Comparison of ENCODE assay signal across 9 cellular contexts in the genomic region with DNA sequence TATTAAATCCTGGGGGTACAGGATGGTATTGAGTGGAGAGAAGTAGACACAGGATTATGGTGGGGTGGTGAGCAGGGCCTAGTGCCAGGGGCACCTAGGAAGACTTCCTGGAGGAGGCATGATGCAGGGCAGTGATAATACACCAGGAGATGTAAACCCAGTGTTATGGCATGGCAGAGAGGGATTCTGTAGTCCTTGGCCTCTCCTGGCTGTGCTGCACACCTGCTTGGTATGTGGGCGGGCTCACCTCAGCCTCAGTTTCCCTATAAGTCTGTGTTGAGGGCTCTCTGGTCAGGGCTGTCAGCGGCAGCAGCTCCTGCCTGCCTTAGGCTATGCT. TPM values are rescaled to one million over a fixed set of nuclear protein-coding genes. Genes with fewer than 3 reads are reported as not detected.
DNase-seq lines count a peak whose midpoint lies in the region; ATAC-seq and TF ChIP-seq lines count a peak whose summit lies in the region.
"Had no signal": no experiment of that assay in that cellular context is flagged by ENCODE, and none has a peak within 500 bp of the region (broad histone marks: within the 10 kb centered on the region; RNA-seq: fewer than 3 reads in every experiment).

No MANE protein-coding gene starts in this region.

- H2AFZ ChIP-seq in KMS-11 (ENCODE audit: low read depth): no peak overlapping the region

- no peak overlapping the region for H3K18ac ChIP-seq in mesendoderm (ENCODE audit: low read length)

- H4K20me1 ChIP-seq in KMS-11 (ENCODE audit: insufficient read depth): peaks cover 7% of the 10 kb centered on the region

- peaks cover 34% of the 10 kb centered on the region for H3K79me1 ChIP-seq in mesendoderm (ENCODE audit: low read length)

- H3K9ac ChIP-seq in KMS-11 (no peak overlapping the region), mesendoderm (ENCODE audit: low read length) (no peak overlapping the region)

- peaks cover 0 to 53% (median 29%) of the 10 kb centered on the region in 4 donors for H3K4me1 Mint-ChIP-seq in CD4-positive, CD25-positive, alpha-beta regulatory T cell
- peaks cover 46% of the 10 kb centered on the region for H3K4me1 Mint-ChIP-seq in nephron progenitor cell

- WGBS in mesendoderm (ENCODE audit: extremely low coverage, insufficient coverage, low lambda C conversion rate): no CpG with 5 or more reads among the region's 2 CpGs

- no peak overlapping the region for H3K23ac ChIP-seq in mesendoderm (ENCODE audit: low read length)

- no peaks in the 10 kb centered on the region for H3K9me3 Mint-ChIP-seq in CD4-positive, CD25-positive, alpha-beta regulatory T cell
- H3K9me3 Mint-ChIP-seq in nephron progenitor cell: no peaks in the 10 kb centered on the region

- no peak overlapping the region for H4K8ac ChIP-seq in mesendoderm (ENCODE audit: low read depth, low read length)

- no peak for TF ChIP-seq POLR2A in breast epithelium (IDR thresholded peaks at IDR 0.05)

- no peak for DNase-seq in CD4-positive, CD25-positive, alpha-beta regulatory T cell
- no peak for DNase-seq in breast epithelium (ENCODE audit: low spot score in 2 of 2)
- no peak for DNase-seq in nephron progenitor cell
- no peak for DNase-seq in mesendoderm
- no peak for DNase-seq in putamen (ENCODE audit: low spot score)
- no peak for DNase-seq in SKM-1 (lab: John Stamatoyannopoulos, UW; ENCODE audit: unreplicated experiment)

- no peak overlapping the region for H3K27ac ChIP-seq in CD4-positive, CD25-positive, alpha-beta regulatory T cell (ENCODE audit: insufficient read depth, low read length, poor library complexity, severe bottlenecking)
- no peak overlapping the region for H3K27ac ChIP-seq in KMS-11
- H3K27ac ChIP-seq in breast epithelium: peak overlapping the region; percentile 63 to 82
- H3K27ac ChIP-seq in mesendoderm (ENCODE audit: low read depth, low read length): no peak overlapping the region

- H3K4me2 ChIP-seq in KMS-11 (peak overlapping the region; percentile 95; the same call in 1 of the 2 replicates), mesendoderm (ENCODE audit: low read length) (no peak overlapping the region)

- no peak overlapping the region for H2BK120ac ChIP-seq in mesendoderm (ENCODE audit: low read depth, low read length)

- no peak overlapping the region for H2BK15ac ChIP-seq in mesendoderm (replicated peaks; ENCODE audit: low read depth)

- no peaks in the 10 kb centered on the region for H3K27me3 ChIP-seq in CD4-positive, CD25-positive, alpha-beta regulatory T cell (ENCODE audit: control insufficient read depth, insufficient read depth, low read length)
- H3K27me3 ChIP-seq in KMS-11 (ENCODE audit: insufficient read depth, low read depth) (no peaks in the 10 kb centered on the region), breast epithelium (no peaks in the 10 kb centered on the region), mesendoderm (ENCODE audit: insufficient read depth, low read length, poor library complexity) (no peaks in the 10 kb centered on the region)

- peaks cover 3% of the 10 kb centered on the region for H3K36me3 Mint-ChIP-seq in CD4-positive, CD25-positive, alpha-beta regulatory T cell
- peaks cover 6% of the 10 kb centered on the region for H3K36me3 Mint-ChIP-seq in nephron progenitor cell (ENCODE audit: low read depth)

- no peak overlapping the region for H2BK5ac ChIP-seq in mesendoderm (ENCODE audit: low read length)

- peak overlapping the region; percentile 68 to 88 (median 84) for H3K4me3 Mint-ChIP-seq in CD4-positive, CD25-positive, alpha-beta regulatory T cell
- peak overlapping the region; percentile 86 for H3K4me3 Mint-ChIP-seq in nephron progenitor cell

- peak overlapping the region in 2 of 3 donors; percentile 21 to 86 for H3K27ac Mint-ChIP-seq in CD4-positive, CD25-positive, alpha-beta regulatory T cell
- H3K27ac Mint-ChIP-seq in nephron progenitor cell: no peak overlapping the region

- H3K4me1 ChIP-seq in CD4-positive, CD25-positive, alpha-beta regulatory T cell (ENCODE audit: control insufficient read depth, insufficient read depth, low read length, poor library complexity, severe bottlenecking): peaks cover 29% of the 10 kb centered on the region
- H3K4me1 ChIP-seq in KMS-11 (ENCODE audit: low read depth, poor library complexity, severe bottlenecking) (peaks cover 22% of the 10 kb centered on the region), breast epithelium (peaks cover 4 to 17% of the 10 kb centered on the region in 2 donors), mesendoderm (ENCODE audit: control insufficient read depth, low read depth, low read length) (peaks cover 4% of the 10 kb centered on the region)

- H3K27me3 Mint-ChIP-seq in CD4-positive, CD25-positive, alpha-beta regulatory T cell: no peaks in the 10 kb centered on the region
- H3K27me3 Mint-ChIP-seq in nephron progenitor cell (ENCODE audit: low read depth, poor library complexity): no peaks in the 10 kb centered on the region

- TF ChIP-seq CTCF in KMS-11 (conservative IDR thresholded peaks at IDR 0.05; ENCODE audit: low read depth, low read length): no peak
- TF ChIP-seq CTCF in breast epithelium (IDR thresholded peaks at IDR 0.05): no peak
- no peak for TF ChIP-seq CTCF in nephron progenitor cell (IDR thresholded peaks at IDR 0.05)

- no peak overlapping the region for H4K5ac ChIP-seq in mesendoderm (ENCODE audit: low read length)

- intact Hi-C loops in breast epithelium (cut with DNase I; ENCODE audit: low total_unique reads): no loop called here

- no peaks in the 10 kb centered on the region for H3K36me3 ChIP-seq in CD4-positive, CD25-positive, alpha-beta regulatory T cell (ENCODE audit: control insufficient read depth, insufficient read depth, low read length)
- H3K36me3 ChIP-seq in KMS-11 (ENCODE audit: insufficient read depth): no peaks in the 10 kb centered on the region
- no peaks in the 10 kb centered on the region for H3K36me3 ChIP-seq in breast epithelium
- H3K36me3 ChIP-seq in mesendoderm (ENCODE audit: control insufficient read depth, insufficient read depth, low read length): no peaks in the 10 kb centered on the region

- no peak overlapping the region for H3K56ac ChIP-seq in mesendoderm (ENCODE audit: low read length)

- H3K4ac ChIP-seq in mesendoderm (ENCODE audit: low read depth, low read length): no peak overlapping the region

- H3K9me3 ChIP-seq in CD4-positive, CD25-positive, alpha-beta regulatory T cell (ENCODE audit: control insufficient read depth in 2 of 2, low read length in 2 of 2): no peaks in the 10 kb centered on the region
- no peaks in the 10 kb centered on the region for H3K9me3 ChIP-seq in breast epithelium

- ATAC-seq in CD4-positive, CD25-positive, alpha-beta regulatory T cell (ENCODE audit: low read depth in 2 of 2): no peak
- no peak for ATAC-seq in GM21367 (IDR thresholded peaks at IDR 0.05; ENCODE audit: unreplicated experiment)
- ATAC-seq: esophagus mucosa had no signal

- no peak overlapping the region for H2AK5ac ChIP-seq in mesendoderm (ENCODE audit: low read length)

- H3K79me2 ChIP-seq in KMS-11 (ENCODE audit: insufficient read depth, low read depth): peaks cover 49% of the 10 kb centered on the region
- peaks cover 43% of the 10 kb centered on the region for H3K79me2 ChIP-seq in mesendoderm (ENCODE audit: control insufficient read depth, insufficient read depth, low read length)

- H3K4me3 ChIP-seq in CD4-positive, CD25-positive, alpha-beta regulatory T cell (ENCODE audit: low read depth, low read length): peak overlapping the region; percentile 76
- H3K4me3 ChIP-seq in KMS-11 (IDR thresholded peaks at IDR 0.05; ENCODE audit: insufficient read depth, low read depth, low read length) (no peak overlapping the region), breast epithelium (peak overlapping the region in 1 of 3 donors; percentile 1), mesendoderm (ENCODE audit: low read length) (no peak overlapping the region)

RNA-seq across cellular contexts. Expression of a gene that starts 2.2 kb away (rescaled TPM):
- 2.0 TPM for total RNA-seq in CD4-positive, CD25-positive, alpha-beta regulatory T cell
- polyA plus RNA-seq in CD4-positive, CD25-positive, alpha-beta regulatory T cell: 1 to 10 TPM; 1.1 to 5.8 (median 3.4) TPM
- 1 to 10 TPM; 4.2 to 6.9 (median 4.2) TPM for total RNA-seq in breast epithelium
- 20.0 TPM for polyA plus RNA-seq in mesendoderm (2013, experiment 1 of 2)
- 20.2 TPM for polyA plus RNA-seq in mesendoderm (2013, experiment 2 of 2)

RNA-seq across cellular contexts. Expression of a gene that starts 14.8 kb away (rescaled TPM):
- total RNA-seq in CD4-positive, CD25-positive, alpha-beta regulatory T cell: 209 TPM
- 100 to 1,000 TPM; 321 to 829 (median 545) TPM for polyA plus RNA-seq in CD4-positive, CD25-positive, alpha-beta regulatory T cell
- total RNA-seq in breast epithelium: 1,000 to 10,000 TPM in 1 of 3 donors, 100 to 1,000 TPM in 2; 621 to 2,412 (median 641) TPM
- polyA plus RNA-seq in mesendoderm (2013, experiment 1 of 2): 18.5 TPM
- 18.7 TPM for polyA plus RNA-seq in mesendoderm (2013, experiment 2 of 2)

RNA-seq across cellular contexts. Expression of a gene that starts 21.2 kb away (rescaled TPM):
- 126 TPM for total RNA-seq in CD4-positive, CD25-positive, alpha-beta regulatory T cell
- polyA plus RNA-seq in CD4-positive, CD25-positive, alpha-beta regulatory T cell: 10 to 100 TPM; 10.1 to 17.8 (median 16.2) TPM
- total RNA-seq in breast epithelium: 1 to 10 TPM; 3.8 to 8.8 (median 7.3) TPM
- polyA plus RNA-seq in mesendoderm (2013, experiment 1 of 2): 19.3 TPM
- 19.6 TPM for polyA plus RNA-seq in mesendoderm (2013, experiment 2 of 2)

RNA-seq across cellular contexts. Expression of a gene that starts 25.5 kb away (rescaled TPM):
- 38.2 TPM for total RNA-seq in CD4-positive, CD25-positive, alpha-beta regulatory T cell
- polyA plus RNA-seq in CD4-positive, CD25-positive, alpha-beta regulatory T cell: 10 to 100 TPM; 33.7 to 46.9 (median 41.2) TPM
- 10 to 100 TPM; 24.5 to 29.4 (median 24.6) TPM for total RNA-seq in breast epithelium
- 36.8 TPM for polyA plus RNA-seq in mesendoderm (2013, experiment 1 of 2)
- polyA plus RNA-seq in mesendoderm (2013, experiment 2 of 2): 36.3 TPM

RNA-seq across cellular contexts. Expression of a gene that starts 36.2 kb away (rescaled TPM):
- 24.8 TPM for total RNA-seq in CD4-positive, CD25-positive, alpha-beta regulatory T cell
- 10 to 100 TPM; 10.9 to 19.2 (median 13.1) TPM for polyA plus RNA-seq in CD4-positive, CD25-positive, alpha-beta regulatory T cell
- 10 to 100 TPM; 78.3 to 95.0 (median 88.3) TPM for total RNA-seq in breast epithelium
- polyA plus RNA-seq in mesendoderm (2013, experiment 1 of 2): 23.7 TPM
- 25.5 TPM for polyA plus RNA-seq in mesendoderm (2013, experiment 2 of 2)

Comparison
In these comparisons a context has a peak if more than half of its experiments do, and no peak if none do; other contexts are left out.
1. H3K27ac ChIP-seq: peak in breast epithelium (2 of 2); none in CD4-positive, CD25-positive, alpha-beta regulatory T cell (single experiment), KMS-11 (single experiment) and mesendoderm (single experiment).
2. RNA of a gene that starts 21.2 kb away (total RNA-seq): 126 TPM in CD4-positive, CD25-positive, alpha-beta regulatory T cell (single experiment); 3.8 to 8.8 TPM in breast epithelium; every median in the first group is over 10 times any median in the second.